Comparison of ENCODE assay signal across 9 cellular contexts in the genomic region with DNA sequence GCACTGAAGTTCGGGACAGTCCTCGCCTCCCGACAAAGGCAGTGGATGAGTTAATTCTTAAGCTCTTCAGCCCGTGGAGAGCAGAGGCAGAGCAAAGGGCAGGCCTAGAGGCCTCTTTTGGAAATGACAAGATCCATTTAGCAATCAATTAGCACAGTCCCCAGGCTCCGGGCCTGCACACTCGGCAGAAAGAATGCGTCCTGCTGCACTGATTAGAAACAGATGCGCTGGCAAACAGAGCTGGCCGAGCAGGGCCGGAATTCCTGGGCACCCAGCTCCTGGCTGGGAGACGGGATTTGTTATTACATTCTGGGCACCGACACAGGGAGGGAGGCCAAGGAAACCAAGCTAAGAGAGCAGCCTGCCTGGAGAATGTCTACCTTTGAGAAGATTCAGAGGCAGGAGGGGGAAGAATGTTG.
DNase-seq lines count a peak whose midpoint lies in the region; ATAC-seq, FAIRE-seq and TF ChIP-seq lines count a peak whose summit lies in the region.
"Had no signal": no experiment of that assay in that cellular context is flagged by ENCODE, and none has a peak within 500 bp of the region (broad histone marks: within the 10 kb centered on the region; RNA-seq: fewer than 3 reads in every experiment).

No MANE protein-coding gene starts in this region.

- H2AFZ ChIP-seq in mesenchymal stem cell (ENCODE audit: low read depth, low read length) = no peak overlapping the region

- H2BK5ac ChIP-seq in mesenchymal stem cell (ENCODE audit: low read depth, low read length, poor library complexity, severe bottlenecking) = no peak overlapping the region

- no peaks in the 10 kb centered on the region for H3K36me3 ChIP-seq in mesenchymal stem cell (ENCODE audit: control insufficient read depth in 1 of 2, insufficient read depth in 2 of 2, low read depth in 1 of 2, low read length in 2 of 2)
- H3K36me3 ChIP-seq in tibial nerve = no peaks in the 10 kb centered on the region

- no peak overlapping the region for H4K91ac ChIP-seq in mesenchymal stem cell (ENCODE audit: low read length)

- peak overlapping the region in 1 of 2 experiments; percentile 82 for H3K4ac ChIP-seq in mesenchymal stem cell (ENCODE audit: low read depth in 1 of 2, low read length in 2 of 2)

- no peak overlapping the region for H3K4me2 ChIP-seq in mesenchymal stem cell (ENCODE audit: low read length, poor library complexity, severe bottlenecking)

- no peaks in the 10 kb centered on the region for H3K9me3 ChIP-seq in mesenchymal stem cell (ENCODE audit: control insufficient read depth, low read length)
- peaks cover 0 to 23% (median 0%) of the 10 kb centered on the region in 4 donors for H3K9me3 ChIP-seq in tibial nerve

- FAIRE-seq in GM19239 (lab: Jason Lieb, UNC) = no peak

- H2BK15ac ChIP-seq in mesenchymal stem cell (ENCODE audit: low read depth, poor library complexity, severe bottlenecking) = no peak overlapping the region

- H3K79me1 ChIP-seq in mesenchymal stem cell (replicated peaks; ENCODE audit: low read length, poor library complexity, severe bottlenecking) = no peaks in the 10 kb centered on the region

- H3K4me3 ChIP-seq in mesenchymal stem cell (ENCODE audit: insufficient read depth in 1 of 2, low read depth in 1 of 2, low read length in 2 of 2) (no peak overlapping the region), tibial nerve (no peak overlapping the region)

- H3K27me3 ChIP-seq in mesenchymal stem cell (ENCODE audit: control insufficient read depth in 1 of 2, insufficient read depth in 1 of 2, low read length in 2 of 2) (no peaks in the 10 kb centered on the region), tibial nerve (no peaks in the 10 kb centered on the region)

- no peak overlapping the region for H2BK12ac ChIP-seq in mesenchymal stem cell (ENCODE audit: low read length in 2 of 2)

- peak in 1 of 2 donors; percentile 84 for TF ChIP-seq EP300 in tibial nerve (IDR thresholded peaks at IDR 0.05)

- H3K14ac ChIP-seq in mesenchymal stem cell (ENCODE audit: low read length in 2 of 2) = no peak overlapping the region

- H2BK120ac ChIP-seq in mesenchymal stem cell (ENCODE audit: low read depth, low read length) = no peak overlapping the region

- H3K27ac ChIP-seq in mesenchymal stem cell (ENCODE audit: low read length, poor library complexity, severe bottlenecking) (peak overlapping the region; percentile 41), tibial nerve (peak overlapping the region in 3 of 4 donors; percentile 32 to 42 (median 37))

- no peak overlapping the region for H4K8ac ChIP-seq in mesenchymal stem cell (ENCODE audit: low read length)

- ATAC-seq in GM18873 (IDR thresholded peaks at IDR 0.05; ENCODE audit: low FRiP score, unreplicated experiment) = no peak

- no peak overlapping the region for H2AK5ac ChIP-seq in mesenchymal stem cell (ENCODE audit: low read length, severe bottlenecking)

- DNase-seq in NCI-H2227 (lab: John Stamatoyannopoulos, UW; ENCODE audit: unreplicated experiment) (peak; percentile 34), epidermal melanocyte (ENCODE audit: insufficient read length, low spot score) (peak; percentile 65), mesenchymal stem cell (peak; percentile 87), tibial nerve (ENCODE audit: low spot score in 2 of 2) (peak; percentile 70 to 72), NCI-H2081 (lab: John Stamatoyannopoulos, UW) (no peak), LoVo (ENCODE audit: low spot score) (no peak), GM19239 (ENCODE audit: insufficient read length, low spot score) (no peak)
- DNase-seq: NCI-H1436 had no signal

- 3% methylated on average over 12 of the region's 12 CpGs for WGBS in mesenchymal stem cell
- 31 to 32% methylated on average over 12 of the region's 12 CpGs for WGBS in tibial nerve, 2 donors

- H3K4me1 ChIP-seq in mesenchymal stem cell (ENCODE audit: control insufficient read depth, insufficient read depth, low read depth, low read length) = peaks cover 11% of the 10 kb centered on the region
- peaks cover 0 to 44% (median 13%) of the 10 kb centered on the region in 4 donors for H3K4me1 ChIP-seq in tibial nerve

- no peak overlapping the region for H3K23ac ChIP-seq in mesenchymal stem cell (ENCODE audit: low read length in 2 of 2)

- H3K9ac ChIP-seq in mesenchymal stem cell (ENCODE audit: low read length) = peak overlapping the region; percentile 76

- no peak for TF ChIP-seq POLR2A in tibial nerve (IDR thresholded peaks at IDR 0.05)

- H3K18ac ChIP-seq in mesenchymal stem cell (ENCODE audit: low read depth in 1 of 2, low read length in 2 of 2) = peak overlapping the region in 1 of 2 experiments; percentile 15

- TF ChIP-seq CTCF in tibial nerve (IDR thresholded peaks at IDR 0.05) = peak in 2 of 5 experiments; percentile 7 to 10

Comparison
In these comparisons a context has a peak if more than half of its experiments do, and no peak if none do; other contexts are left out.
1. DNase-seq: peak in NCI-H2227 (single experiment), epidermal melanocyte (single experiment), mesenchymal stem cell (single experiment) and tibial nerve (2 of 2); none in NCI-H2081 (0 of 2), LoVo (single experiment) and GM19239 (single experiment).